In the genomic region with DNA sequence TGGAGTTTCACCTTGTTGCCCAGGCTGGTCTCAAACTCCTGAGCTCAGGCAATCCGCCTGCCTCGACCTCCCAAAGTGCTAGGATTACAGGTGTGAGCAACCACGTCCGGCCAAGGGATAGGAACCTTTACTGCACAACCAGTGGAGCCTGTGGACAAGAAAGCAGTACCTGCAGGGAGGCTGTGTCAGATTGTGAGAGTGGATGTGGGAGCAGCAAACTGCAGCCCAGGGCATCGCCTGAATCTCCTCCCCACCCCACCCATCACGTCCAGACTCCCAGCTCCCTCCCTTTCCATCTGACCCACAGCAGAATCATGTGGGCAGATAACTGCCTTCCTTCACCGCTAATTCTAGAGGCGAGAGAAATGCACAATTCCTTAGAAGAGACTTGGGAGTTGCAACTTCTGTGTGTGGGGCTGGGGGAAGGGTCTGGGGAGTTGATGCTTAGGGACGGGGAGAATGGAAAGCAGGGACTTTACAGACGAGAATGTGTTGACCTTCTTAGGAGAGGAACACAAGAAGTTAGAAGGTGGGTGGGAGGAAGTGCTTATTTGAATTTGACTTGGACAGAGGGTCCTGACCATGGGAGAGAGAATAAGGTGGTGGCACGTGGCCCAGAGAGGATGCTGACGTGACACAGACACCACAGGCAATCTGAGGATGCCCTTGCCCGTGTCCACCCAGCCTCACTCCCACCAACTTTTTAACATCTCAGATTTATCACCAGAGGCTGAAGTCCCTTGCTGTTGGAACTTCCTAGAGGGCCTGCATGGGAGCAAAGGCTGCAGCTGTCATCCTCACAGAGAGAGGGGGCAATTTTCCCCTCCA, we compare ENCODE assay signal across 12 cellular contexts. TPM values are rescaled to one million over a fixed set of nuclear protein-coding genes. Genes with fewer than 3 reads are reported as not detected.
DNase-seq lines count a peak whose midpoint lies in the region; ATAC-seq and TF ChIP-seq lines count a peak whose summit lies in the region.
"Had no signal": no experiment of that assay in that cellular context is flagged by ENCODE, and none has a peak within 500 bp of the region (broad histone marks: within the 10 kb centered on the region; RNA-seq: fewer than 3 reads in every experiment).

No MANE protein-coding gene starts in this region.

- H3K27ac Mint-ChIP-seq in T-cell (peak overlapping the region; percentile 98 to 99), osteocyte (ENCODE audit: unreplicated experiment) (no peak overlapping the region)
- H3K27ac Mint-ChIP-seq in effector memory CD8-positive, alpha-beta T cell, result peak overlapping the region; percentile 88 to 93
- no peak overlapping the region for H3K27ac Mint-ChIP-seq in stimulated activated memory B cell treated with anti-CD40 and anti-IgM and Interleukin-4, amounts not matched to agents 10 μg/mL and 1 μg/mL and 100 μg/mL, for 72 hours
- H3K27ac Mint-ChIP-seq: brain had no signal

- H3K4me1 Mint-ChIP-seq in activated T-cell treated with anti-CD3 and anti-CD28 coated beads, Interleukin-2, amount 50 U/mL, for 4 hours (ENCODE audit: low read depth), result peaks cover 86% of the 10 kb centered on the region
- peaks cover 81 to 88% (median 87%) of the 10 kb centered on the region in 3 donors for H3K4me1 Mint-ChIP-seq in T-cell
- H3K4me1 Mint-ChIP-seq in effector memory CD8-positive, alpha-beta T cell (ENCODE audit: low read depth in 2 of 2), result peaks cover 46 to 56% of the 10 kb centered on the region in 2 donors
- peaks cover 43% of the 10 kb centered on the region for H3K4me1 Mint-ChIP-seq in stimulated activated memory B cell treated with anti-CD40 and anti-IgM and Interleukin-4, amounts not matched to agents 10 μg/mL and 1 μg/mL and 100 μg/mL, for 72 hours
- no peaks in the 10 kb centered on the region for H3K4me1 Mint-ChIP-seq in osteocyte (ENCODE audit: unreplicated experiment)

- POLR2A ChIA-PET in T-cell (lab: Charles Lee), result no interaction called here

- CTCF ChIA-PET in T-cell (lab: Charles Lee), result interaction anchor here in 1 of 2 donors (1.3 to 1.5 kb wide), 3 partner anchors 12 to 29 kb away, joined by 3 to 17 read pairs (median 8); no protein-coding TSS in a partner anchor

- H3K27me3 Mint-ChIP-seq in activated T-cell treated with anti-CD3 and anti-CD28 coated beads, Interleukin-2, amount 50 U/mL, for 4 hours (ENCODE audit: low read depth), result no peaks in the 10 kb centered on the region
- H3K27me3 Mint-ChIP-seq in T-cell (no peaks in the 10 kb centered on the region), osteocyte (ENCODE audit: unreplicated experiment) (peaks cover 29% of the 10 kb centered on the region)
- no peaks in the 10 kb centered on the region for H3K27me3 Mint-ChIP-seq in effector memory CD8-positive, alpha-beta T cell
- peaks cover 3% of the 10 kb centered on the region for H3K27me3 Mint-ChIP-seq in stimulated activated memory B cell treated with anti-CD40 and anti-IgM and Interleukin-4, amounts not matched to agents 10 μg/mL and 1 μg/mL and 100 μg/mL, for 72 hours

- no peaks in the 10 kb centered on the region for H3K36me3 Mint-ChIP-seq in activated T-cell treated with anti-CD3 and anti-CD28 coated beads, Interleukin-2, amount 50 U/mL, for 4 hours (ENCODE audit: insufficient read depth)
- no peaks in the 10 kb centered on the region for H3K36me3 Mint-ChIP-seq in T-cell
- peaks cover 14% of the 10 kb centered on the region for H3K36me3 Mint-ChIP-seq in effector memory CD8-positive, alpha-beta T cell (ENCODE audit: insufficient read depth)
- no peaks in the 10 kb centered on the region for H3K36me3 Mint-ChIP-seq in stimulated activated memory B cell treated with anti-CD40 and anti-IgM and Interleukin-4, amounts not matched to agents 10 μg/mL and 1 μg/mL and 100 μg/mL, for 72 hours
- no peaks in the 10 kb centered on the region for H3K36me3 Mint-ChIP-seq in osteocyte (ENCODE audit: unreplicated experiment)
- H3K36me3 Mint-ChIP-seq: brain had no signal

- ATAC-seq in activated T-cell treated with anti-CD3 and anti-CD28 coated beads, Interleukin-2, amount 50 U/mL, for 4 hours, result no peak
- no peak for ATAC-seq in T-cell (replicated peaks in 1 of 4)
- ATAC-seq in effector memory CD8-positive, alpha-beta T cell (replicated peaks), result no peak
- peak; percentile 4 for ATAC-seq in stimulated activated memory B cell treated with anti-CD40 and anti-IgM and Interleukin-4, amounts not matched to agents 10 μg/mL and 1 μg/mL and 100 μg/mL, for 72 hours

- DNase-seq in activated T-cell treated with anti-CD3 and anti-CD28 coated beads, Interleukin-2, amount 50 U/mL, for 4 hours, result no peak
- DNase-seq in activated T-cell treated with anti-CD3 and anti-CD28 coated beads, Interleukin-2, amount 50 U/mL, for 1 hour, result no peak
- DNase-seq in T-cell (no peak), DMS153 (lab: John Stamatoyannopoulos, UW) (no peak), hippocampal formation (lab: John Stamatoyannopoulos, UW) (no peak), osteocyte (ENCODE audit: extremely low spot score, unreplicated experiment) (no peak)
- DNase-seq in effector memory CD8-positive, alpha-beta T cell, result no peak
- DNase-seq: NCI-H1417, NCI-H446 treated with DMSO at 0.1 percent for 48 hours, T1000 had no signal

- peak overlapping the region; percentile 64 for H3K4me3 Mint-ChIP-seq in activated T-cell treated with anti-CD3 and anti-CD28 coated beads, Interleukin-2, amount 50 U/mL, for 4 hours
- H3K4me3 Mint-ChIP-seq in T-cell (peak overlapping the region; percentile 59 to 99 (median 78)), osteocyte (ENCODE audit: unreplicated experiment) (no peak overlapping the region)
- H3K4me3 Mint-ChIP-seq in effector memory CD8-positive, alpha-beta T cell, result peak overlapping the region; percentile 80 to 85
- H3K4me3 Mint-ChIP-seq in stimulated activated memory B cell treated with anti-CD40 and anti-IgM and Interleukin-4, amounts not matched to agents 10 μg/mL and 1 μg/mL and 100 μg/mL, for 72 hours, result peak overlapping the region; percentile 21
- H3K4me3 Mint-ChIP-seq: brain had no signal

- H3K9me3 Mint-ChIP-seq in activated T-cell treated with anti-CD3 and anti-CD28 coated beads, Interleukin-2, amount 50 U/mL, for 4 hours, result no peaks in the 10 kb centered on the region
- H3K9me3 Mint-ChIP-seq in T-cell (no peaks in the 10 kb centered on the region), osteocyte (ENCODE audit: unreplicated experiment) (no peaks in the 10 kb centered on the region)
- no peaks in the 10 kb centered on the region for H3K9me3 Mint-ChIP-seq in effector memory CD8-positive, alpha-beta T cell
- H3K9me3 Mint-ChIP-seq in stimulated activated memory B cell treated with anti-CD40 and anti-IgM and Interleukin-4, amounts not matched to agents 10 μg/mL and 1 μg/mL and 100 μg/mL, for 72 hours, result no peaks in the 10 kb centered on the region

- no peak for TF ChIP-seq CTCF in osteocyte (IDR thresholded peaks at IDR 0.05)

RNA-seq across cellular contexts. Expression of a gene that starts 4.5 kb away (rescaled TPM):
- total RNA-seq in activated T-cell treated with anti-CD3 and anti-CD28 coated beads, Interleukin-2, amount 50 U/mL, for 4 hours, result 100 to 1,000 TPM in 2 of 3 donors, 10 to 100 TPM in 1; 93.0 to 136 (median 132) TPM
- total RNA-seq in T-cell (100 to 1,000 TPM; 355 to 394 (median 374) TPM), osteocyte (not detected in 2 replicates)

Comparison
In these comparisons a context has a peak if more than half of its experiments do, and no peak if none do; other contexts are left out.
1. H3K27ac Mint-ChIP-seq: peak in T-cell (2 of 2) and effector memory CD8-positive, alpha-beta T cell (2 of 2); none in stimulated activated memory B cell treated with anti-CD40 and anti-IgM and Interleukin-4, amounts not matched to agents 10 μg/mL and 1 μg/mL and 100 μg/mL, for 72 hours (single experiment) and osteocyte (single experiment).
2. RNA of a gene that starts 4.5 kb away (total RNA-seq): 355 to 394 TPM in T-cell and 93.0 to 136 TPM in activated T-cell treated with anti-CD3 and anti-CD28 coated beads, Interleukin-2, amount 50 U/mL, for 4 hours; not detected in osteocyte; every median in the first group is over 10 times any median in the second.